ENCODE assay signal across 8 cellular contexts in genomic region chr6:106325336-106326178, GRCh38. TPM values are rescaled to one million over a fixed set of nuclear protein-coding genes. Genes with fewer than 3 reads are reported as not detected.
A peak's percentile ranks its signal among the peaks of the same experiment; 100 is the strongest.
DNase-seq lines count a peak whose midpoint lies in the region; ATAC-seq and TF ChIP-seq lines count a peak whose summit lies in the region.

ATG5 (minus strand) TSS chr6:106325760; CDS start chr6:106316208, 9,552 bp downstream.

- peak within 1 kb of the TSS; percentile 98 for H3K27ac ChIP-seq in RWPE1

- no peak for TF ChIP-seq CTCF in LNCaP clone FGC (IDR thresholded peaks at IDR 0.05; ENCODE audit: control insufficient read depth, extremely low read depth, insufficient read depth)
- TF ChIP-seq CTCF in RWPE1 (conservative IDR thresholded peaks at IDR 0.05; ENCODE audit: low read depth) = no peak

- peak; percentile 95 for ATAC-seq in activated T-helper 17 cell treated with anti-CD3 and anti-CD28 coated beads, Interleukin-2, amount 50 U/mL, for 72 hours (replicated peaks)
- ATAC-seq in naive B cell (ENCODE audit: low read depth in 2 of 2) = peak; percentile 92 to 93
- peak; percentile 99 for ATAC-seq in stimulated activated memory B cell treated with anti-CD40 and anti-IgM and Interleukin-4, amounts not matched to agents 10 μg/mL and 1 μg/mL and 100 μg/mL, for 72 hours

- DNase-seq in Daoy (ENCODE audit: low read depth) (peak; percentile 99), GOT3 (lab: John Stamatoyannopoulos, UW) (peak; percentile 96), LNCaP clone FGC (ENCODE audit: low read depth) (peak; percentile 97), RWPE1 (ENCODE audit: low spot score) (peak; percentile 98), fibroblast of gingiva (ENCODE audit: low read depth) (peak; percentile 99), naive B cell (peak; percentile 99)

- peak within 1 kb of the TSS; percentile 96 for H3K27ac Mint-ChIP-seq in activated T-helper 17 cell treated with anti-CD3 and anti-CD28 coated beads, Interleukin-2, amount 50 U/mL, for 72 hours
- peak within 1 kb of the TSS; percentile 96 to 99 (median 98) for H3K27ac Mint-ChIP-seq in naive B cell
- H3K27ac Mint-ChIP-seq in stimulated activated memory B cell treated with anti-CD40 and anti-IgM and Interleukin-4, amounts not matched to agents 10 μg/mL and 1 μg/mL and 100 μg/mL, for 72 hours = peak within 1 kb of the TSS; percentile 98

- peak within 1 kb of the TSS; percentile 87 for H3K4me3 ChIP-seq in LNCaP clone FGC (ENCODE audit: low read depth, low read length)

- H3K9me3 Mint-ChIP-seq in activated T-helper 17 cell treated with anti-CD3 and anti-CD28 coated beads, Interleukin-2, amount 50 U/mL, for 72 hours = no peaks in the 10 kb centered on the region
- H3K9me3 Mint-ChIP-seq in naive B cell = no peaks in the 10 kb centered on the region
- H3K9me3 Mint-ChIP-seq in stimulated activated memory B cell treated with anti-CD40 and anti-IgM and Interleukin-4, amounts not matched to agents 10 μg/mL and 1 μg/mL and 100 μg/mL, for 72 hours = no peaks in the 10 kb centered on the region

- peaks cover 7% of the 10 kb centered on the region for H3K36me3 Mint-ChIP-seq in activated T-helper 17 cell treated with anti-CD3 and anti-CD28 coated beads, Interleukin-2, amount 50 U/mL, for 72 hours (ENCODE audit: low read depth)
- no peaks in the 10 kb centered on the region for H3K36me3 Mint-ChIP-seq in naive B cell
- peaks cover 11% of the 10 kb centered on the region for H3K36me3 Mint-ChIP-seq in stimulated activated memory B cell treated with anti-CD40 and anti-IgM and Interleukin-4, amounts not matched to agents 10 μg/mL and 1 μg/mL and 100 μg/mL, for 72 hours

- CTCF ChIA-PET in RWPE1 (lab: Yijun Ruan, JAX) = interaction anchor here (0.6 to 0.7 kb wide), 4 partner anchors 12 to 184 kb away, joined by 3 read pairs; no protein-coding TSS in a partner anchor

- H3K4me1 Mint-ChIP-seq in activated T-helper 17 cell treated with anti-CD3 and anti-CD28 coated beads, Interleukin-2, amount 50 U/mL, for 72 hours = peaks cover 31% of the 10 kb centered on the region
- H3K4me1 Mint-ChIP-seq in naive B cell = peaks cover 34 to 53% (median 51%) of the 10 kb centered on the region in 3 donors
- peaks cover 45% of the 10 kb centered on the region for H3K4me1 Mint-ChIP-seq in stimulated activated memory B cell treated with anti-CD40 and anti-IgM and Interleukin-4, amounts not matched to agents 10 μg/mL and 1 μg/mL and 100 μg/mL, for 72 hours

- POLR2A ChIA-PET in RWPE1 (lab: Yijun Ruan, JAX; ENCODE audit: low non-redundant PET) = interaction anchor here (0.5 to 1.2 kb wide), 3 partner anchors 102 to 235 kb away, joined by 3 read pairs; no protein-coding TSS in a partner anchor

- peaks cover 6% of the 10 kb centered on the region for H3K27me3 Mint-ChIP-seq in activated T-helper 17 cell treated with anti-CD3 and anti-CD28 coated beads, Interleukin-2, amount 50 U/mL, for 72 hours
- H3K27me3 Mint-ChIP-seq in naive B cell = peaks cover 16 to 28% (median 18%) of the 10 kb centered on the region in 3 donors
- peaks cover 28% of the 10 kb centered on the region for H3K27me3 Mint-ChIP-seq in stimulated activated memory B cell treated with anti-CD40 and anti-IgM and Interleukin-4, amounts not matched to agents 10 μg/mL and 1 μg/mL and 100 μg/mL, for 72 hours

- peak within 1 kb of the TSS; percentile 99 for H3K4me3 Mint-ChIP-seq in activated T-helper 17 cell treated with anti-CD3 and anti-CD28 coated beads, Interleukin-2, amount 50 U/mL, for 72 hours
- H3K4me3 Mint-ChIP-seq in naive B cell = peak within 1 kb of the TSS; percentile 97 to 99 (median 98)
- peak within 1 kb of the TSS; percentile 99 for H3K4me3 Mint-ChIP-seq in stimulated activated memory B cell treated with anti-CD40 and anti-IgM and Interleukin-4, amounts not matched to agents 10 μg/mL and 1 μg/mL and 100 μg/mL, for 72 hours

RNA-seq across cellular contexts. Expression of gene ATG5, which starts in this region (rescaled TPM):
- 49.6 and 72.6 TPM in 2 replicates for total RNA-seq in Daoy (2014; rRNA removed; shearing (Covaris generic))
- 10 to 100 TPM; 24.3 to 47.4 TPM for total RNA-seq in activated T-helper 17 cell treated with anti-CD3 and anti-CD28 coated beads, Interleukin-2, amount 50 U/mL, for 72 hours
- 10 to 100 TPM; 33.6 to 44.4 (median 40.3) TPM for polyA plus RNA-seq in naive B cell (ENCODE audit: low read depth in 6 of 6)

Comparison
In these comparisons a context has a peak if more than half of its experiments do, and no peak if none do; other contexts are left out.
1. Peak in every context shown above with its lines: DNase-seq, ATAC-seq, H3K4me3 ChIP-seq and H3K27ac ChIP-seq.